ENCODE assay signal across 32 cellular contexts in the genomic region with DNA sequence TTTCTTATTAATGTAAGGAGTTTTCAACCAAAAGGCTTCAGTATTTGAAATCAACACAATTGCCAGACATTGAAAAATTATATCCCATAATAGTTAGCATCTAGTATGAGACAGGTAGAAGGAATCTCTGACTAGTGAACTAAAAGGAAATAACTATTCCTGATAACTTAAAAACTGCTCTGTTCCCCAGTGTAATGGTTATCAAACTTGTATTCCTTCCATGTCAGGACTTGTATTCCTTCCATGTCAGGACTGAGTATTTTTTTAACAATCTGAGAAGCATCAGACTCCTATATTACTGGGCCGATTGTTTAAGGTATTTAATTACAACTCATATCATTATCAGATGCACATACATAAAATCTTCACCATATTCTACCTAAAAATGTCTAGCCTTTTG.
"Had no signal": no experiment of that assay in that cellular context is flagged by ENCODE, and none has a peak within 500 bp of the region (broad histone marks: within the 10 kb centered on the region; RNA-seq: fewer than 3 reads in every experiment).

No MANE protein-coding gene starts in this region.

- FAIRE-seq: endometrium, endothelial cell of umbilical vein had no signal

- DNase-seq: activated B cell treated with CpG ODN at 0.5 μM for 24 hours; activated CD4-positive, alpha-beta T cell treated with anti-CD3 and anti-CD28 coated beads for 48 hours; activated CD4-positive, alpha-beta T cell treated with anti-CD3 and anti-CD28 coated beads, Interleukin-2, amount 50 U/mL, for 1 hour; activated CD4-positive, alpha-beta T cell treated with anti-CD3 and anti-CD28 coated beads, Interleukin-2, amount 50 U/mL, for 48 hours; activated CD8-positive, alpha-beta memory T cell treated with anti-CD3 and anti-CD28 coated beads for 24 hours; activated CD8-positive, alpha-beta T cell treated with anti-CD3 and anti-CD28 coated beads for 36 hours; activated effector memory CD4-positive, alpha-beta T cell treated with Interleukin-2 at 50 U/mL for 16 hours; activated gamma-delta T cell treated with Interleukin-2 at 50 U/mL for 16 hours; activated naive CD4-positive, alpha-beta T cell treated with anti-CD3 and anti-CD28 coated beads, Interleukin-2, amount 50 U/mL, for 16 hours; activated naive CD4-positive, alpha-beta T cell treated with Interleukin-2 at 50 U/mL for 16 hours; activated T-cell treated with anti-CD3 and anti-CD28 coated beads, Interleukin-2, amount 50 U/mL, for 4 hours; amniotic stem cell; aorta; body of pancreas; central memory CD4-positive, alpha-beta T cell; cerebellar nuclear complex; colonic mucosa; effector CD8-positive, alpha-beta T cell; erythroblast; foreskin melanocyte; heart right ventricle; T-helper 1 cell; T-helper 17 cell; T1000; WERI-Rb-1 had no signal

- H3K4me3 ChIP-seq: body of pancreas, cardiac muscle cell, colonic mucosa, esophagus muscularis mucosa, gastroesophageal sphincter, heart right ventricle had no signal

- H3K4me1 ChIP-seq: body of pancreas, colonic mucosa, esophagus muscularis mucosa, gastroesophageal sphincter, heart right ventricle had no signal

- H3K27ac ChIP-seq: body of pancreas, cardiac muscle cell, colonic mucosa, esophagus muscularis mucosa, gastroesophageal sphincter, heart right ventricle, WERI-Rb-1 had no signal

- H3K27me3 ChIP-seq: body of pancreas, cardiac muscle cell, colonic mucosa, esophagus muscularis mucosa, gastroesophageal sphincter, heart right ventricle had no signal

- ATAC-seq: activated CD4-positive, CD25-positive, alpha-beta regulatory T cell treated with anti-CD3 and anti-CD28 coated beads, Interleukin-2, amount 50 U/mL, for 24 hours; activated CD8-positive, alpha-beta T cell treated with anti-CD3 and anti-CD28 coated beads for 36 hours; activated T-cell treated with anti-CD3 and anti-CD28 coated beads, Interleukin-2, amount 50 U/mL, for 4 hours; activated T-helper 17 cell treated with anti-CD3 and anti-CD28 coated beads, Interleukin-2, amount 50 U/mL, for 72 hours; body of pancreas; gastroesophageal sphincter; heart right ventricle; T-helper 17 cell had no signal

- H3K36me3 ChIP-seq: cardiac muscle cell, colonic mucosa, esophagus muscularis mucosa, gastroesophageal sphincter, heart right ventricle, WERI-Rb-1 had no signal

- H3K9me3 ChIP-seq: body of pancreas, colonic mucosa, gastroesophageal sphincter had no signal
